ENCODE assay signal across 16 cellular contexts in the genomic region with DNA sequence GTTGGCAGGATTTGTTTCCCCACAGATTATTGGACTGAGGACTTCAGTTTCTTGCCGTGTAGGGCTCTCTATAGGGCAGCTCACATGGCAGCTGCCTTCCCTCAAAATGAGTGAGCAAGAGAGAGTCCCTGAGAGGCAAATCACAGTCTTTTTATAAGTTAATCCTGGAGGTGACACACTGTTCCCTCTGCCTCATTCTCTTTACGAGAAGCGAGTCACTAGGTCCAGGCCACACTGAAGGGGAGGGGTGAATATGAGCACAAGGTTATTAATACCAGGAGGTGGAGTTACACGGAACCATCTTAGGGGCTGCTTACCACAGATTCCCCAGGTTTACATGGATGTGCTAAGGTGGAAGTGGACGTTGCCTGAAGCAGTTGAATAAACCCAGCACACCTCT.
DNase-seq lines count a peak whose midpoint lies in the region; ATAC-seq, FAIRE-seq and TF ChIP-seq lines count a peak whose summit lies in the region.
"Had no signal": no experiment of that assay in that cellular context is flagged by ENCODE, and none has a peak within 500 bp of the region (broad histone marks: within the 10 kb centered on the region; RNA-seq: fewer than 3 reads in every experiment).

No MANE protein-coding gene starts in this region.

- peaks cover 42% of the 10 kb centered on the region for H3K4me1 ChIP-seq in A549
- H3K4me1 ChIP-seq in GM23338 (ENCODE audit: insufficient read depth) = no peaks in the 10 kb centered on the region
- H3K4me1 ChIP-seq: BE2C had no signal

- POLR2A ChIA-PET in A549 (lab: Yijun Ruan, JAX) = no interaction called here

- CTCF ChIA-PET in A549 (lab: Yijun Ruan, JAX) = interaction anchor here (1.6 kb wide), 1 partner anchor 492 kb away, joined by 7 read pairs; no protein-coding TSS in a partner anchor

- H3K9me3 Mint-ChIP-seq in GM23338 = no peaks in the 10 kb centered on the region
- H3K9me3 Mint-ChIP-seq: activated CD4-positive, alpha-beta memory T cell treated with anti-CD3 and anti-CD28 coated beads for 36 hours had no signal

- TF ChIP-seq EP300 in A549 (IDR thresholded peaks at IDR 0.05) = no peak

- no peaks in the 10 kb centered on the region for H4K20me1 ChIP-seq in GM23338 (replicated peaks; ENCODE audit: insufficient read depth)

- no peaks in the 10 kb centered on the region for H3F3A ChIP-seq in GM23338 (replicated peaks; ENCODE audit: low read depth)

- no peaks in the 10 kb centered on the region; the same call in 1 of the 2 replicates for H3K36me3 ChIP-seq in GM23338 (ENCODE audit: insufficient read depth)
- H3K36me3 ChIP-seq: BE2C, lower lobe of right lung had no signal

- H3K9me2 ChIP-seq in GM23338 (ENCODE audit: insufficient read depth) = peaks cover 5% of the 10 kb centered on the region; the same call in 1 of the 2 replicates

- peaks cover 2% of the 10 kb centered on the region for H3K27me3 Mint-ChIP-seq in GM23338 (ENCODE audit: insufficient read depth, low read depth, poor library complexity)
- H3K27me3 Mint-ChIP-seq: activated CD4-positive, alpha-beta memory T cell treated with anti-CD3 and anti-CD28 coated beads for 36 hours; activated naive CD8-positive, alpha-beta T cell had no signal

- H3K27me3 ChIP-seq in GM23338 (ENCODE audit: insufficient read depth) = no peaks in the 10 kb centered on the region
- H3K27me3 ChIP-seq: BE2C, hepatocyte had no signal

- no peak for DNase-seq in A549 (ENCODE audit: low read depth in 1 of 2, low spot score in 1 of 2)
- peak; percentile 78 for DNase-seq in HT1080 (ENCODE audit: low read depth)
- peak; percentile 20 for DNase-seq in epithelial cell of prostate (ENCODE audit: low read depth, low spot score)
- DNase-seq in myocyte (ENCODE audit: low read depth) = peak; percentile 82
- no peak for DNase-seq in GM23338 (ENCODE audit: low spot score)
- no peak for DNase-seq in dedifferentiated amniotic fluid mesenchymal stem cell (ENCODE audit: extremely low spot score)
- no peak for DNase-seq in activated CD4-positive, CD25-positive, alpha-beta regulatory T cell (lab: John Stamatoyannopoulos, UW)
- DNase-seq: activated CD4-positive, alpha-beta memory T cell treated with anti-CD3 and anti-CD28 coated beads for 36 hours; BE2C; lower lobe of right lung; NCI-H1417 treated with DMSO at 0.1 percent for 48 hours; trophoblast cell had no signal

- peak; percentile 59 to 74; a peak in 4 of 6 replicates for ATAC-seq in A549
- ATAC-seq in GM23338 = no peak
- ATAC-seq in GM18498 (IDR thresholded peaks at IDR 0.05; ENCODE audit: unreplicated experiment) = no peak
- ATAC-seq: lower lobe of right lung had no signal

- H3K4me1 Mint-ChIP-seq in GM23338 = 0 out of 3 replicates have a peak, but pooled peaks cover 2% of the 10 kb centered on the region

- peaks cover 22% of the 10 kb centered on the region for H3K79me2 ChIP-seq in GM23338 (replicated peaks; ENCODE audit: insufficient read depth)

- no peak overlapping the region for H3K27ac Mint-ChIP-seq in GM23338
- H3K27ac Mint-ChIP-seq: activated CD4-positive, alpha-beta memory T cell treated with anti-CD3 and anti-CD28 coated beads for 36 hours; activated naive CD8-positive, alpha-beta T cell had no signal

- TF ChIP-seq CTCF in A549 (IDR thresholded peaks at IDR 0.05) = no peak
- TF ChIP-seq CTCF in GM23338 (conservative IDR thresholded peaks at IDR 0.05; ENCODE audit: low read depth in 2 of 2) = no peak

- H3K4me2 ChIP-seq in A549 = no peak overlapping the region
- H3K4me2 ChIP-seq in GM23338 = no peak overlapping the region
- H3K4me2 ChIP-seq: hepatocyte had no signal

- peak overlapping the region in 1 of 2 experiments; percentile 18; a peak in 1 of 6 replicates for H3K27ac ChIP-seq in A549
- H3K27ac ChIP-seq in epithelial cell of prostate = no peak overlapping the region
- H3K27ac ChIP-seq in GM23338 (ENCODE audit: low read depth) = no peak overlapping the region
- H3K27ac ChIP-seq: hepatocyte, lower lobe of right lung had no signal

- FAIRE-seq in A549 (lab: Jason Lieb, UNC) = no peak
- FAIRE-seq: G401.6 had no signal

- H3K4me3 Mint-ChIP-seq in GM23338 = no peak overlapping the region
- H3K4me3 Mint-ChIP-seq: activated CD4-positive, alpha-beta memory T cell treated with anti-CD3 and anti-CD28 coated beads for 36 hours; activated naive CD8-positive, alpha-beta T cell had no signal

- no peak for TF ChIP-seq POLR2A in A549 (IDR thresholded peaks at IDR 0.05; ENCODE audit: low read length)

- no peak for TF ChIP-seq RAD21 in A549 (conservative IDR thresholded peaks at IDR 0.05 in 1 of 2, IDR thresholded peaks at IDR 0.05 in 1 of 2)

- peaks cover 3% of the 10 kb centered on the region; the same call in 1 of the 3 replicates for H3K9me3 ChIP-seq in A549
- H3K9me3 ChIP-seq: BE2C, lower lobe of right lung had no signal

- H2AFZ ChIP-seq in GM23338 = no peak overlapping the region
- H2AFZ ChIP-seq: hepatocyte had no signal

- H3K4me3 ChIP-seq in A549 (no peak overlapping the region), GM23338 (no peak overlapping the region)
- H3K4me3 ChIP-seq: hepatocyte, lower lobe of right lung had no signal

- H3K36me3 Mint-ChIP-seq in GM23338 (ENCODE audit: low read depth) = peaks cover 8% of the 10 kb centered on the region; the same call in 1 of the 3 replicates

- 50% methylated on average over 5 of the region's 5 CpGs for WGBS in A549 (ENCODE audit: missing lambda C conversion rate)

TF ChIP-seq in A549, 52 proteins besides CTCF, POLR2A, EP300 and RAD21:
- TF ChIP-seq HEYL (CRISPR knock-in tag; IDR thresholded peaks at IDR 0.05) = no peak
- TF ChIP-seq, protein P1, sequence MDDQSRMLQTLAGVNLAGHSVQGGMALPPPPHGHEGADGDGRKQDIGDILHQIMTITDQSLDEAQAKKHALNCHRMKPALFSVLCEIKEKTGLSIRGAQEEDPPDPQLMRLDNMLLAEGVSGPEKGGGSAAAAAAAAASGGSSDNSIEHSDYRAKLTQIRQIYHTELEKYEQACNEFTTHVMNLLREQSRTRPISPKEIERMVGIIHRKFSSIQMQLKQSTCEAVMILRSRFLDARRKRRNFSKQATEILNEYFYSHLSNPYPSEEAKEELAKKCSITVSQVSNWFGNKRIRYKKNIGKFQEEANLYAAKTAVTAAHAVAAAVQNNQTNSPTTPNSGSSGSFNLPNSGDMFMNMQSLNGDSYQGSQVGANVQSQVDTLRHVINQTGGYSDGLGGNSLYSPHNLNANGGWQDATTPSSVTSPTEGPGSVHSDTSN (IDR thresholded peaks at IDR 0.05) = no peak
- TF ChIP-seq FOSL2 (IDR thresholded peaks at IDR 0.05) = no peak
- TF ChIP-seq FOSL2 (CRISPR knock-in tag; IDR thresholded peaks at IDR 0.05) = peak; percentile 21; the same call in 1 of the 2 replicates

TF ChIP-seq in GM23338, 12 proteins besides CTCF, POLR2A, EP300 and RAD21 (continues in another document):
- no peak for TF ChIP-seq EZH2 (IDR thresholded peaks at IDR 0.05; ENCODE audit: low read depth, unreplicated experiment)
- TF ChIP-seq, protein P2, sequence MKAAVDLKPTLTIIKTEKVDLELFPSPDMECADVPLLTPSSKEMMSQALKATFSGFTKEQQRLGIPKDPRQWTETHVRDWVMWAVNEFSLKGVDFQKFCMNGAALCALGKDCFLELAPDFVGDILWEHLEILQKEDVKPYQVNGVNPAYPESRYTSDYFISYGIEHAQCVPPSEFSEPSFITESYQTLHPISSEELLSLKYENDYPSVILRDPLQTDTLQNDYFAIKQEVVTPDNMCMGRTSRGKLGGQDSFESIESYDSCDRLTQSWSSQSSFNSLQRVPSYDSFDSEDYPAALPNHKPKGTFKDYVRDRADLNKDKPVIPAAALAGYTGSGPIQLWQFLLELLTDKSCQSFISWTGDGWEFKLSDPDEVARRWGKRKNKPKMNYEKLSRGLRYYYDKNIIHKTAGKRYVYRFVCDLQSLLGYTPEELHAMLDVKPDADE (IDR thresholded peaks at IDR 0.05) = no peak

Comparison
In these comparisons a context has a peak if more than half of its experiments do, and no peak if none do; other contexts are left out.
1. ATAC-seq: peak in A549 (2 of 2); none in GM23338 (single experiment) and GM18498 (single experiment).
2. DNase-seq: peak in HT1080 (single experiment), epithelial cell of prostate (single experiment) and myocyte (single experiment); none in A549 (0 of 2), GM23338 (single experiment), dedifferentiated amniotic fluid mesenchymal stem cell (single experiment) and activated CD4-positive, CD25-positive, alpha-beta regulatory T cell (0 of 4).